ENCODE assay signal across 8 cellular contexts in genomic region chr17:2709173-2709661, GRCh38.
A peak's percentile ranks its signal among the peaks of the same experiment; 100 is the strongest.
DNase-seq lines count a peak whose midpoint lies in the region; ATAC-seq lines count a peak whose summit lies in the region.

No MANE protein-coding gene starts in this region.

- peaks cover 42 to 47% of the 10 kb centered on the region in 2 donors for H3K4me1 Mint-ChIP-seq in effector memory CD8-positive, alpha-beta T cell (ENCODE audit: low read depth in 2 of 2)

- DNase-seq in NOMO-1 treated with DMSO at 0.1 percent for 48 hours (lab: John Stamatoyannopoulos, UW; ENCODE audit: unreplicated experiment) (peak; percentile 10), NOMO-1 treated with dmso at 0.1 percent for 144 hours (lab: John Stamatoyannopoulos, UW; ENCODE audit: unreplicated experiment) (no peak), LoVo (ENCODE audit: low spot score) (peak; percentile 58), medulla oblongata (ENCODE audit: extremely low spot score) (no peak)
- no peak for DNase-seq in effector memory CD8-positive, alpha-beta T cell
- DNase-seq in stimulated activated naive CD4-positive, alpha-beta T cell treated with Interleukin-2 at 50 U/mL for 16 hours (lab: John Stamatoyannopoulos, UW) = no peak
- no peak for DNase-seq in stimulated activated CD4-positive, alpha-beta T cell treated with anti-CD3 and anti-CD28 coated beads, Interleukin-4, amount 100 ng/mL, for 24 hours

- no peaks in the 10 kb centered on the region for H3K9me3 Mint-ChIP-seq in effector memory CD8-positive, alpha-beta T cell

- H3K9ac ChIP-seq in rectal smooth muscle tissue (ENCODE audit: low read length) = no peak overlapping the region

- peak overlapping the region; percentile 73 to 87 for H3K27ac Mint-ChIP-seq in effector memory CD8-positive, alpha-beta T cell

- ATAC-seq in effector memory CD8-positive, alpha-beta T cell (replicated peaks) = no peak

- H3K27me3 ChIP-seq in rectal smooth muscle tissue (ENCODE audit: control insufficient read depth, insufficient read depth, low read length) = no peaks in the 10 kb centered on the region

- H3K36me3 Mint-ChIP-seq in effector memory CD8-positive, alpha-beta T cell (ENCODE audit: insufficient read depth) = peaks cover 36% of the 10 kb centered on the region

- peak overlapping the region; percentile 94 for H3K4me3 ChIP-seq in rectal smooth muscle tissue (ENCODE audit: low read length)

- H3K27ac ChIP-seq in rectal smooth muscle tissue (ENCODE audit: low read depth, low read length) = peak overlapping the region; percentile 12

- no peaks in the 10 kb centered on the region for H3K36me3 ChIP-seq in rectal smooth muscle tissue (ENCODE audit: control insufficient read depth, insufficient read depth, low read length)

- no peaks in the 10 kb centered on the region for H3K27me3 Mint-ChIP-seq in effector memory CD8-positive, alpha-beta T cell

- H3K4me1 ChIP-seq in rectal smooth muscle tissue (ENCODE audit: control insufficient read depth, insufficient read depth, low read length) = peaks cover 27% of the 10 kb centered on the region

- peak overlapping the region; percentile 83 to 84 for H3K4me3 Mint-ChIP-seq in effector memory CD8-positive, alpha-beta T cell

Comparison
In these comparisons a context has a peak if more than half of its experiments do, and no peak if none do; other contexts are left out.
1. DNase-seq: peak in NOMO-1 treated with DMSO at 0.1 percent for 48 hours (single experiment) and LoVo (single experiment); none in NOMO-1 treated with dmso at 0.1 percent for 144 hours (single experiment), effector memory CD8-positive, alpha-beta T cell (0 of 3), stimulated activated naive CD4-positive, alpha-beta T cell treated with Interleukin-2 at 50 U/mL for 16 hours (single experiment), stimulated activated CD4-positive, alpha-beta T cell treated with anti-CD3 and anti-CD28 coated beads, Interleukin-4, amount 100 ng/mL, for 24 hours (single experiment) and medulla oblongata (single experiment).